Comparison of ENCODE assay signal across 8 cellular contexts in the genomic region with DNA sequence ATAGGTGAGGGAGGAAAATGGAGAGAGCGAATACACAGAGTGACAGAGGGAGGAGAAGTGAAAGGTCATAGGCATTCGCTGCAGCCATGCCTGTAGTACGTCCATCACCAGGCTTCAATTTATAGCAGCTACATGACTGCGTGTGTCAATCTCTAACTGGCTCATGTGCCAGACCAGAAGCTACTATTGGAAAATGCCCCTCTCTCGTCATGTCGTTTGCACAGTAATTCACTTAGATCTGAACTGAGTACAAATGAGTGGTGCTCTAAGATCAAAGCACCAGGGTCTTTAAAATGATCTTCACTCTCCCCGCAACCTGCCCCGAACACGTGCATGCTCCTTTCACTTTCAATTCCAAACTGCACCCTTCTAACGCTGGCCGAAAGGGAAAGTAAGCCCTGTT. TPM values are rescaled to one million over a fixed set of nuclear protein-coding genes. Genes with fewer than 3 reads are reported as not detected.
DNase-seq lines count a peak whose midpoint lies in the region; ATAC-seq and TF ChIP-seq lines count a peak whose summit lies in the region.

No MANE protein-coding gene starts in this region.

- H2AFZ ChIP-seq in osteoblast (ENCODE audit: low read length), result no peak overlapping the region

- H3K27ac ChIP-seq in caudate nucleus (ENCODE audit: low read depth, low read length), result no peak overlapping the region
- H3K27ac ChIP-seq in osteoblast (ENCODE audit: low read depth, low read length), result no peak overlapping the region

- peaks cover 13% of the 10 kb centered on the region for H3K4me1 ChIP-seq in osteoblast (ENCODE audit: insufficient read depth, low read length)

- no peak for TF ChIP-seq CTCF in osteoblast (IDR thresholded peaks at IDR 0.05; ENCODE audit: extremely low read depth, low read depth, low read length)

- no peaks in the 10 kb centered on the region for H3K27me3 ChIP-seq in osteoblast (ENCODE audit: insufficient read depth, low read length)

- no peaks in the 10 kb centered on the region for H3K36me3 ChIP-seq in osteoblast (ENCODE audit: insufficient read depth, low read length)

- peaks cover 3% of the 10 kb centered on the region for H3K79me2 ChIP-seq in osteoblast (ENCODE audit: insufficient read depth, low read length)

- peaks cover 4% of the 10 kb centered on the region for H3K9me3 ChIP-seq in osteoblast (ENCODE audit: low read depth, low read length)

- intact Hi-C loops in left colon (cut with DNase I, micrococcal nuclease), result no loop called here

- H4K20me1 ChIP-seq in osteoblast (ENCODE audit: insufficient read depth, low read length), result peaks cover 4% of the 10 kb centered on the region

- no peak overlapping the region for H3K4me3 ChIP-seq in osteoblast (ENCODE audit: insufficient read depth, low read length)

- peak; percentile 9 to 21 for DNase-seq in SHP77 (lab: John Stamatoyannopoulos, UW)
- DNase-seq in SHP77 treated with DMSO at 0.1 percent for 48 hours (lab: John Stamatoyannopoulos, UW), result no peak
- DNase-seq in activated T-cell treated with anti-CD3 and anti-CD28 coated beads for 4 hours, result peak; percentile 35
- no peak for DNase-seq in left colon
- DNase-seq in stimulated activated naive CD8-positive, alpha-beta T cell treated with anti-CD3 and anti-CD28 coated beads, Interleukin-15, Interleukin-2, amounts not matched to agents 100 U/mL and 50 U/mL, for 24 hours, result peak; percentile 24
- no peak for DNase-seq in caudate nucleus (lab: John Stamatoyannopoulos, UW)
- DNase-seq in globus pallidus (ENCODE audit: low spot score), result no peak
- no peak for DNase-seq in osteoblast (ENCODE audit: insufficient read length, low spot score, missing footprints)

- no peak overlapping the region for H3K4me2 ChIP-seq in osteoblast (ENCODE audit: insufficient read depth, low read length)

- ATAC-seq in left colon, result peak; percentile 74
- ATAC-seq in stimulated activated naive CD8-positive, alpha-beta T cell treated with anti-CD3 and anti-CD28 coated beads, Interleukin-15, Interleukin-2, amounts not matched to agents 100 U/mL and 50 U/mL, for 24 hours, result peak; percentile 84

RNA-seq across cellular contexts. Expression of gene ADCY9, which starts 51.3 kb away (rescaled TPM):
- 10 to 100 TPM; 27.2 to 32.7 TPM for total RNA-seq in left colon
- total RNA-seq in osteoblast, result 27.4 and 29.3 TPM in 2 replicates

Comparison
In these comparisons a context has a peak if more than half of its experiments do, and no peak if none do; other contexts are left out.
1. DNase-seq: peak in SHP77 (2 of 2), activated T-cell treated with anti-CD3 and anti-CD28 coated beads for 4 hours (single experiment) and stimulated activated naive CD8-positive, alpha-beta T cell treated with anti-CD3 and anti-CD28 coated beads, Interleukin-15, Interleukin-2, amounts not matched to agents 100 U/mL and 50 U/mL, for 24 hours (single experiment); none in SHP77 treated with DMSO at 0.1 percent for 48 hours (single experiment), left colon (0 of 2), caudate nucleus (0 of 61), globus pallidus (single experiment) and osteoblast (single experiment).